Comparison of ENCODE assay signal across 8 cellular contexts in genomic region chr17:7650509-7651096, GRCh38. TPM values are rescaled to one million over a fixed set of nuclear protein-coding genes. Genes with fewer than 3 reads are reported as not detected.
DNase-seq lines count a peak whose midpoint lies in the region; ATAC-seq lines count a peak whose summit lies in the region.

Gene ATP1B2 (plus strand): TSS chr17:7650926. CDS start chr17:7651519, 593 bp downstream.

- no peaks in the 10 kb centered on the region for H3K36me3 Mint-ChIP-seq in activated T-cell treated with anti-CD3 and anti-CD28 coated beads, Interleukin-2, amount 50 U/mL, for 4 hours (ENCODE audit: insufficient read depth)
- no peaks in the 10 kb centered on the region for H3K36me3 Mint-ChIP-seq in naive B cell

- H3K27ac Mint-ChIP-seq in naive B cell = peak within 1 kb of the TSS in 5 of 6 donors; percentile 46 to 88 (median 61)

- peaks cover 44% of the 10 kb centered on the region for H3K27me3 Mint-ChIP-seq in activated T-cell treated with anti-CD3 and anti-CD28 coated beads, Interleukin-2, amount 50 U/mL, for 4 hours (ENCODE audit: low read depth)
- H3K27me3 Mint-ChIP-seq in naive B cell = peaks cover 21 to 69% (median 67%) of the 10 kb centered on the region in 3 donors

- H3K9me3 Mint-ChIP-seq in activated T-cell treated with anti-CD3 and anti-CD28 coated beads, Interleukin-2, amount 50 U/mL, for 4 hours = no peaks in the 10 kb centered on the region
- no peaks in the 10 kb centered on the region for H3K9me3 Mint-ChIP-seq in naive B cell

- peak within 1 kb of the TSS; percentile 71 for H3K4me3 Mint-ChIP-seq in activated T-cell treated with anti-CD3 and anti-CD28 coated beads, Interleukin-2, amount 50 U/mL, for 4 hours
- peak within 1 kb of the TSS; percentile 84 to 96 (median 90) for H3K4me3 Mint-ChIP-seq in naive B cell

- H3K4me1 Mint-ChIP-seq in activated T-cell treated with anti-CD3 and anti-CD28 coated beads, Interleukin-2, amount 50 U/mL, for 4 hours (ENCODE audit: low read depth) = peaks cover 17% of the 10 kb centered on the region
- H3K4me1 Mint-ChIP-seq in naive B cell = peaks cover 17 to 22% (median 20%) of the 10 kb centered on the region in 3 donors

- intact Hi-C loops in Right ventricle myocardium inferior (cut with DNase I) = loop anchor here (5.0 kb wide), 1 partner anchor 37 kb away; the partner anchor contains the start of genes TP53 and WRAP53
- intact Hi-C loops in cardiac septum (cut with DNase I) = no loop called here

- peak; percentile 87 for ATAC-seq in Right ventricle myocardium inferior
- peak; percentile 94 for ATAC-seq in activated T-cell treated with anti-CD3 and anti-CD28 coated beads, Interleukin-2, amount 50 U/mL, for 4 hours
- ATAC-seq in esophagus mucosa = peak; percentile 69
- peak; percentile 91 to 92 for ATAC-seq in naive B cell (ENCODE audit: low read depth in 2 of 2)
- ATAC-seq in GM18861 (IDR thresholded peaks at IDR 0.05; ENCODE audit: unreplicated experiment) = no peak

- DNase-seq in Right ventricle myocardium inferior (ENCODE audit: missing footprints) = peak; percentile 90
- no peak for DNase-seq in cardiac septum (ENCODE audit: low spot score)
- peak; percentile 100 for DNase-seq in NCI-H82 (lab: John Stamatoyannopoulos, UW)
- peak; percentile 73 for DNase-seq in activated T-cell treated with anti-CD3 and anti-CD28 coated beads, Interleukin-2, amount 50 U/mL, for 4 hours
- DNase-seq in naive B cell = peak; percentile 68
- DNase-seq in stimulated activated CD8-positive, alpha-beta memory T cell treated with anti-CD3 and anti-CD28 coated beads, Interleukin-7, amount 100 ng/mL, for 24 hours (ENCODE audit: low read depth) = peak; percentile 55

RNA-seq across cellular contexts. Expression of gene ATP1B2, which starts in this region (rescaled TPM):
- total RNA-seq in Right ventricle myocardium inferior (3.8 TPM), cardiac septum (2.7 TPM), esophagus mucosa (0.36 TPM)
- total RNA-seq in activated T-cell treated with anti-CD3 and anti-CD28 coated beads, Interleukin-2, amount 50 U/mL, for 4 hours = under 1 TPM; 0.10 to 0.24 (median 0.13) TPM
- under 1 TPM in 2 of 6 donors, not detected in 4; 0.08 to 0.21 TPM for polyA plus RNA-seq in naive B cell (ENCODE audit: low read depth in 6 of 6)

Comparison
In these comparisons a context has a peak if more than half of its experiments do, and no peak if none do; other contexts are left out.
1. Peak in DNase-seq and ATAC-seq in activated T-cell treated with anti-CD3 and anti-CD28 coated beads, Interleukin-2, amount 50 U/mL, for 4 hours; RNA of the gene not detected or under 1 TPM.
2. Peak in ATAC-seq in esophagus mucosa; RNA of the gene not detected or under 1 TPM.
3. Peak in DNase-seq and ATAC-seq in naive B cell; RNA of the gene not detected or under 1 TPM.